ENCODE assay signal across 22 cellular contexts in genomic region chr3:17300441-17300840, GRCh38.
DNase-seq lines count a peak whose midpoint lies in the region; ATAC-seq and TF ChIP-seq lines count a peak whose summit lies in the region.
"Had no signal": no experiment of that assay in that cellular context is flagged by ENCODE, and none has a peak within 500 bp of the region (broad histone marks: within the 10 kb centered on the region; RNA-seq: fewer than 3 reads in every experiment).

No MANE protein-coding gene starts in this region.

- H3K4me1 ChIP-seq in GM23338 (ENCODE audit: insufficient read depth), result no peaks in the 10 kb centered on the region
- H3K4me1 ChIP-seq: stomach had no signal

- ATAC-seq in activated CD4-positive, alpha-beta T cell treated with anti-CD3 and anti-CD28 coated beads for 36 hours, result no peak
- no peak for ATAC-seq in GM23338
- ATAC-seq in naive thymus-derived CD8-positive, alpha-beta T cell, result no peak
- ATAC-seq: Right ventricle myocardium inferior had no signal

- H3K4me3 Mint-ChIP-seq in activated CD4-positive, alpha-beta T cell treated with anti-CD3 and anti-CD28 coated beads for 36 hours, result no peak overlapping the region
- no peak overlapping the region for H3K4me3 Mint-ChIP-seq in GM23338
- H3K4me3 Mint-ChIP-seq in activated naive CD8-positive, alpha-beta T cell treated with anti-CD3 and anti-CD28 coated beads for 36 hours, result peak overlapping the region; percentile 29
- H3K4me3 Mint-ChIP-seq in naive thymus-derived CD8-positive, alpha-beta T cell, result peak overlapping the region; percentile 35 to 83 (median 50)
- H3K4me3 Mint-ChIP-seq: endodermal cell, memory B cell had no signal

- H4K20me1 ChIP-seq in GM23338 (replicated peaks; ENCODE audit: insufficient read depth), result no peaks in the 10 kb centered on the region

- H3K27ac ChIP-seq in GM23338 (ENCODE audit: low read depth), result no peak overlapping the region
- H3K27ac ChIP-seq: 22Rv1, brain microvascular endothelial cell, stomach had no signal

- no peaks in the 10 kb centered on the region for H3F3A ChIP-seq in GM23338 (replicated peaks; ENCODE audit: low read depth)

- intact Hi-C loops in activated CD4-positive, alpha-beta T cell treated with anti-CD3 and anti-CD28 coated beads for 36 hours (cut with DNase I, micrococcal nuclease), result no loop called here

- H3K4me2 ChIP-seq in GM23338, result no peak overlapping the region

- no peak overlapping the region for H3K4me3 ChIP-seq in GM23338
- H3K4me3 ChIP-seq: stomach had no signal

- no peak for DNase-seq in activated CD4-positive, alpha-beta T cell treated with anti-CD3 and anti-CD28 coated beads for 36 hours
- no peak for DNase-seq in activated CD4-positive, alpha-beta T cell treated with anti-CD3 and anti-CD28 coated beads for 1 hour
- DNase-seq in GM23338 (ENCODE audit: low spot score), result no peak
- DNase-seq in activated naive CD8-positive, alpha-beta T cell treated with anti-CD3 and anti-CD28 coated beads for 36 hours, result no peak
- DNase-seq in naive thymus-derived CD8-positive, alpha-beta T cell, result peak in 3 of 10 donors; percentile 13 to 35 (median 17)
- no peak for DNase-seq in NAMALWA (ENCODE audit: low spot score)
- DNase-seq in iPS-NIHi11 (ENCODE audit: low spot score), result no peak
- no peak for DNase-seq in T-helper 1 cell
- DNase-seq: activated CD4-positive, alpha-beta T cell treated with anti-CD3 and anti-CD28 coated beads for 4 hours; brain microvascular endothelial cell; endodermal cell; kidney glomerular epithelial cell; NCI-H1092 treated with DMSO at 0.1 percent for 48 hours; NCI-H2029 treated with DMSO at 0.1 percent for 48 hours; NCI-H226; retina; stimulated activated CD4-positive, alpha-beta T cell treated with anti-CD3 and anti-CD28 coated beads, Interleukin-4, amount 100 ng/mL, for 24 hours; stomach; trophoblast cell had no signal

- no peaks in the 10 kb centered on the region for H3K9me2 ChIP-seq in GM23338 (ENCODE audit: insufficient read depth)

- H2AFZ ChIP-seq in GM23338, result no peak overlapping the region

- no peaks in the 10 kb centered on the region for H3K27me3 ChIP-seq in GM23338 (ENCODE audit: insufficient read depth)
- H3K27me3 ChIP-seq: brain microvascular endothelial cell, stomach had no signal

- peaks cover 8% of the 10 kb centered on the region for H3K4me1 Mint-ChIP-seq in activated CD4-positive, alpha-beta T cell treated with anti-CD3 and anti-CD28 coated beads for 36 hours
- H3K4me1 Mint-ChIP-seq in GM23338, result no peaks in the 10 kb centered on the region
- peaks cover 7% of the 10 kb centered on the region for H3K4me1 Mint-ChIP-seq in activated naive CD8-positive, alpha-beta T cell treated with anti-CD3 and anti-CD28 coated beads for 36 hours
- peaks cover 7 to 11% (median 8%) of the 10 kb centered on the region in 4 donors for H3K4me1 Mint-ChIP-seq in naive thymus-derived CD8-positive, alpha-beta T cell
- H3K4me1 Mint-ChIP-seq: endodermal cell had no signal

- peak overlapping the region; percentile 28 for H3K27ac Mint-ChIP-seq in activated CD4-positive, alpha-beta T cell treated with anti-CD3 and anti-CD28 coated beads for 36 hours
- peak overlapping the region; percentile 58; the same call in 1 of the 2 replicates for H3K27ac Mint-ChIP-seq in GM23338
- H3K27ac Mint-ChIP-seq in activated naive CD8-positive, alpha-beta T cell treated with anti-CD3 and anti-CD28 coated beads for 36 hours, result peak overlapping the region; percentile 60
- peak overlapping the region in 7 of 10 donors; percentile 26 to 77 (median 60) for H3K27ac Mint-ChIP-seq in naive thymus-derived CD8-positive, alpha-beta T cell
- H3K27ac Mint-ChIP-seq: endodermal cell, memory B cell had no signal

- H3K79me2 ChIP-seq in GM23338 (replicated peaks; ENCODE audit: insufficient read depth), result no peaks in the 10 kb centered on the region

- no peaks in the 10 kb centered on the region for H3K36me3 ChIP-seq in GM23338 (ENCODE audit: insufficient read depth)
- H3K36me3 ChIP-seq: brain microvascular endothelial cell, stomach had no signal

- POLR2A ChIA-PET in activated CD4-positive, alpha-beta T cell treated with anti-CD3 and anti-CD28 coated beads for 36 hours (lab: Charles Lee), result no interaction called here
- POLR2A ChIA-PET in naive thymus-derived CD8-positive, alpha-beta T cell (lab: Charles Lee), result no interaction called here

- TF ChIP-seq CTCF in GM23338 (conservative IDR thresholded peaks at IDR 0.05; ENCODE audit: low read depth in 2 of 2), result no peak

- H3K9me3 Mint-ChIP-seq in activated CD4-positive, alpha-beta T cell treated with anti-CD3 and anti-CD28 coated beads for 36 hours (ENCODE audit: low read depth), result no peaks in the 10 kb centered on the region
- no peaks in the 10 kb centered on the region for H3K9me3 Mint-ChIP-seq in GM23338
- H3K9me3 Mint-ChIP-seq in activated naive CD8-positive, alpha-beta T cell treated with anti-CD3 and anti-CD28 coated beads for 36 hours, result no peaks in the 10 kb centered on the region
- H3K9me3 Mint-ChIP-seq in naive thymus-derived CD8-positive, alpha-beta T cell, result no peaks in the 10 kb centered on the region
- H3K9me3 Mint-ChIP-seq: endodermal cell, memory B cell had no signal

- CTCF ChIA-PET in activated CD4-positive, alpha-beta T cell treated with anti-CD3 and anti-CD28 coated beads for 36 hours (lab: Charles Lee), result no interaction called here

- H3K36me3 Mint-ChIP-seq in activated CD4-positive, alpha-beta T cell treated with anti-CD3 and anti-CD28 coated beads for 36 hours (ENCODE audit: low read depth), result peaks cover 4% of the 10 kb centered on the region
- H3K36me3 Mint-ChIP-seq in GM23338 (ENCODE audit: low read depth), result no peaks in the 10 kb centered on the region
- H3K36me3 Mint-ChIP-seq in activated naive CD8-positive, alpha-beta T cell treated with anti-CD3 and anti-CD28 coated beads for 36 hours, result peaks cover 8% of the 10 kb centered on the region
- H3K36me3 Mint-ChIP-seq in naive thymus-derived CD8-positive, alpha-beta T cell, result peaks cover 0 to 11% (median 6%) of the 10 kb centered on the region in 3 donors

- no peaks in the 10 kb centered on the region for H3K27me3 Mint-ChIP-seq in activated CD4-positive, alpha-beta T cell treated with anti-CD3 and anti-CD28 coated beads for 36 hours
- H3K27me3 Mint-ChIP-seq in GM23338 (ENCODE audit: insufficient read depth, low read depth, poor library complexity), result peaks cover 1% of the 10 kb centered on the region
- H3K27me3 Mint-ChIP-seq in activated naive CD8-positive, alpha-beta T cell treated with anti-CD3 and anti-CD28 coated beads for 36 hours, result no peaks in the 10 kb centered on the region
- no peaks in the 10 kb centered on the region for H3K27me3 Mint-ChIP-seq in naive thymus-derived CD8-positive, alpha-beta T cell
- H3K27me3 Mint-ChIP-seq: memory B cell had no signal

TF ChIP-seq in GM23338, 12 proteins besides CTCF, POLR2A, EP300 and RAD21:
- TF ChIP-seq EZH2 (IDR thresholded peaks at IDR 0.05; ENCODE audit: low read depth, unreplicated experiment), result no peak
- no peak for TF ChIP-seq ZNF114 (CRISPR knock-in tag; IDR thresholded peaks at IDR 0.05)
- TF ChIP-seq ZNF331 (CRISPR knock-in tag; IDR thresholded peaks at IDR 0.05; ENCODE audit: low read depth), result no peak
- no peak for TF ChIP-seq ETS1 (IDR thresholded peaks at IDR 0.05)
- TF ChIP-seq REST (IDR thresholded peaks at IDR 0.05; ENCODE audit: unreplicated experiment), result no peak
- TF ChIP-seq EZH2phosphoT487 (IDR thresholded peaks at IDR 0.05; ENCODE audit: unreplicated experiment), result no peak
- no peak for TF ChIP-seq NANOG (IDR thresholded peaks at IDR 0.05; ENCODE audit: borderline replicate concordance)

Comparison
In these comparisons a context has a peak if more than half of its experiments do, and no peak if none do; other contexts are left out.
1. H3K4me3 Mint-ChIP-seq: peak in activated naive CD8-positive, alpha-beta T cell treated with anti-CD3 and anti-CD28 coated beads for 36 hours (single experiment) and naive thymus-derived CD8-positive, alpha-beta T cell (10 of 10); none in activated CD4-positive, alpha-beta T cell treated with anti-CD3 and anti-CD28 coated beads for 36 hours (single experiment) and GM23338 (single experiment).
2. Peak in every context shown above with its lines, with median percentiles within 50 percentile points of each other: H3K27ac Mint-ChIP-seq.